In genomic region chr11:95556011-95556341, GRCh38 we compare ENCODE assay signal across 11 cellular contexts.
DNase-seq lines count a peak whose midpoint lies in the region; ATAC-seq and TF ChIP-seq lines count a peak whose summit lies in the region.
"Had no signal": no experiment of that assay in that cellular context is flagged by ENCODE, and none has a peak within 500 bp of the region (broad histone marks: within the 10 kb centered on the region; RNA-seq: fewer than 3 reads in every experiment).

No MANE protein-coding gene starts in this region.

- no peaks in the 10 kb centered on the region for H3K36me3 ChIP-seq in adipocyte (ENCODE audit: control insufficient read depth, insufficient read depth, low read length, severe bottlenecking)
- H3K36me3 ChIP-seq: WERI-Rb-1 had no signal

- peak overlapping the region; percentile 30 for H3K9ac ChIP-seq in adipocyte (ENCODE audit: low read length)

- H3K27me3 ChIP-seq in adipocyte (replicated peaks; ENCODE audit: control insufficient read depth, insufficient read depth, low read length) = no peaks in the 10 kb centered on the region

- H3K9me3 ChIP-seq in adipocyte (ENCODE audit: control insufficient read depth, low read length) = no peaks in the 10 kb centered on the region

- H3K4me1 Mint-ChIP-seq in osteocyte (ENCODE audit: unreplicated experiment) = peaks cover 35% of the 10 kb centered on the region

- H3K9me3 Mint-ChIP-seq in osteocyte (ENCODE audit: unreplicated experiment) = no peaks in the 10 kb centered on the region
- H3K9me3 Mint-ChIP-seq: CD8-positive, alpha-beta T cell had no signal

- H3K4me3 Mint-ChIP-seq in osteocyte (ENCODE audit: unreplicated experiment) = no peak overlapping the region
- H3K4me3 Mint-ChIP-seq: CD8-positive, alpha-beta T cell had no signal

- no peak for TF ChIP-seq CTCF in osteocyte (IDR thresholded peaks at IDR 0.05)
- TF ChIP-seq CTCF in omental fat pad (IDR thresholded peaks at IDR 0.05) = no peak

- no peaks in the 10 kb centered on the region for H3K27me3 Mint-ChIP-seq in osteocyte (ENCODE audit: unreplicated experiment)

- ATAC-seq in GM18502 (IDR thresholded peaks at IDR 0.05; ENCODE audit: poor library complexity, unreplicated experiment) = peak; percentile 3
- ATAC-seq in GM21723 (IDR thresholded peaks at IDR 0.05; ENCODE audit: unreplicated experiment) = peak; percentile 15
- no peak for ATAC-seq in omental fat pad (ENCODE audit: low FRiP score)
- ATAC-seq in GM19467 (IDR thresholded peaks at IDR 0.05; ENCODE audit: unreplicated experiment) = no peak
- no peak for ATAC-seq in HG02588 (IDR thresholded peaks at IDR 0.05; ENCODE audit: unreplicated experiment)
- ATAC-seq: CD8-positive, alpha-beta T cell had no signal

- no peak for DNase-seq in adipocyte (ENCODE audit: low read depth)
- no peak for DNase-seq in osteocyte (ENCODE audit: extremely low spot score, unreplicated experiment)
- DNase-seq in omental fat pad (ENCODE audit: low spot score) = no peak
- DNase-seq: caudate nucleus; CD8-positive, alpha-beta T cell; retina; WERI-Rb-1 had no signal

- H3K27ac Mint-ChIP-seq in osteocyte (ENCODE audit: unreplicated experiment) = peak overlapping the region; percentile 78
- H3K27ac Mint-ChIP-seq: CD8-positive, alpha-beta T cell had no signal

- peaks cover 19% of the 10 kb centered on the region for H3K4me1 ChIP-seq in adipocyte (ENCODE audit: control insufficient read depth, insufficient read depth, low read length)

- H3K4me3 ChIP-seq in adipocyte (ENCODE audit: low read length) = peak overlapping the region; percentile 14

- H3K36me3 Mint-ChIP-seq in osteocyte (ENCODE audit: unreplicated experiment) = no peaks in the 10 kb centered on the region
- H3K36me3 Mint-ChIP-seq: CD8-positive, alpha-beta T cell had no signal

Comparison
In these comparisons a context has a peak if more than half of its experiments do, and no peak if none do; other contexts are left out.
1. ATAC-seq: peak in GM18502 (single experiment) and GM21723 (single experiment); none in omental fat pad (single experiment), GM19467 (single experiment) and HG02588 (single experiment).